In genomic region chr15:70091649-70092461, GRCh38 we compare ENCODE assay signal across 7 cellular contexts. TPM values are rescaled to one million over a fixed set of nuclear protein-coding genes. Genes with fewer than 3 reads are reported as not detected.
DNase-seq lines count a peak whose midpoint lies in the region; ATAC-seq, FAIRE-seq and TF ChIP-seq lines count a peak whose summit lies in the region.

No MANE protein-coding gene starts in this region.

- DNase-seq in PC-9 (peak; percentile 62 to 88), erythroblast (lab: John Stamatoyannopoulos, UW) (peak; percentile 59 to 82), small intestine (peak; percentile 87)

- H3K27ac ChIP-seq in PC-9 (0 out of 2 replicates have a peak overlapping the region, but pooled peaks have one; percentile 82), small intestine (ENCODE audit: low read depth in 1 of 2, low read length in 1 of 2) (peak overlapping the region; percentile 71 to 75)

- TF ChIP-seq CTCF in Loucy (conservative IDR thresholded peaks at IDR 0.05; ENCODE audit: low read length) (no peak), PC-9 (conservative IDR thresholded peaks at IDR 0.05) (no peak)

- H3K36me3 ChIP-seq in Loucy (ENCODE audit: insufficient read depth, low read length) (peaks cover 45% of the 10 kb centered on the region; the same call in 1 of the 2 replicates), PC-9 (ENCODE audit: low read depth) (peaks cover 14% of the 10 kb centered on the region; the same call in 1 of the 2 replicates), small intestine (ENCODE audit: control insufficient read depth in 2 of 2, insufficient read depth in 2 of 2, low read length in 2 of 2) (peaks cover 0 to 6% of the 10 kb centered on the region in 2 donors)

- no peak for ATAC-seq in GM21515 (IDR thresholded peaks at IDR 0.05; ENCODE audit: unreplicated experiment)
- ATAC-seq in GM18505 (IDR thresholded peaks at IDR 0.05; ENCODE audit: unreplicated experiment) = no peak
- ATAC-seq in HG03432 (IDR thresholded peaks at IDR 0.05; ENCODE audit: unreplicated experiment) = no peak

- peak overlapping the region; percentile 96 for H3K4me2 ChIP-seq in Loucy (ENCODE audit: low read depth, low read length, poor library complexity, severe bottlenecking)
- peak overlapping the region; percentile 91 for H3K4me2 ChIP-seq in PC-9

- H3F3A ChIP-seq in Loucy (ENCODE audit: low read depth) (no peaks in the 10 kb centered on the region), PC-9 (ENCODE audit: insufficient read depth, low read depth) (peaks cover 26% of the 10 kb centered on the region)

- H3K4me3 ChIP-seq in Loucy (ENCODE audit: low read length, poor library complexity, severe bottlenecking) = peak overlapping the region; percentile 87
- peak overlapping the region; percentile 84; the same call in 1 of the 2 replicates for H3K4me3 ChIP-seq in PC-9
- H3K4me3 ChIP-seq in small intestine (ENCODE audit: low read depth in 1 of 2, low read length in 2 of 2) = peak overlapping the region in 1 of 2 donors; percentile 90

- H3K4me1 ChIP-seq in Loucy (ENCODE audit: insufficient read depth, low read length, poor library complexity, severe bottlenecking) (peaks cover 70% of the 10 kb centered on the region), PC-9 (replicated peaks; ENCODE audit: insufficient read depth) (peaks cover 43% of the 10 kb centered on the region), small intestine (ENCODE audit: control insufficient read depth in 2 of 2, insufficient read depth in 1 of 2, low read depth in 1 of 2, low read length in 1 of 2) (peaks cover 9 to 36% of the 10 kb centered on the region in 2 donors)

- H3K27me3 ChIP-seq in Loucy (ENCODE audit: insufficient read depth, low read length, poor library complexity, severe bottlenecking) (no peaks in the 10 kb centered on the region), PC-9 (ENCODE audit: insufficient read depth, low read depth) (no peaks in the 10 kb centered on the region), small intestine (ENCODE audit: control insufficient read depth in 2 of 2, insufficient read depth in 2 of 2, low read length in 2 of 2) (no peaks in the 10 kb centered on the region)

- H3K79me2 ChIP-seq in Loucy (ENCODE audit: insufficient read depth, low read length) (peaks cover 99% of the 10 kb centered on the region), PC-9 (ENCODE audit: low read depth) (peaks cover 85% of the 10 kb centered on the region)

- H3K9me3 ChIP-seq in Loucy (ENCODE audit: insufficient read depth, low read depth, low read length) (no peaks in the 10 kb centered on the region), PC-9 (ENCODE audit: insufficient read depth, low read depth) (no peaks in the 10 kb centered on the region), small intestine (ENCODE audit: control insufficient read depth, low read depth) (no peaks in the 10 kb centered on the region)

- no peak for FAIRE-seq in small intestine (lab: Jason Lieb, UNC)

- 13 to 54% (median 31%) methylated on average over 12 of the region's 12 CpGs for WGBS in small intestine, 3 donors

- H2AFZ ChIP-seq in Loucy (ENCODE audit: low read length) (no peak overlapping the region), PC-9 (no peak overlapping the region)

- H4K20me1 ChIP-seq in Loucy (ENCODE audit: insufficient read depth, low read length, poor library complexity, severe bottlenecking) (peaks cover 96% of the 10 kb centered on the region), PC-9 (ENCODE audit: insufficient read depth) (peaks cover 57% of the 10 kb centered on the region)

- CTCF ChIA-PET in PC-9 (lab: Charles Lee) = interaction anchor here (0.6 kb wide), 2 partner anchors 35 to 179 kb away, joined by 3 read pairs; no protein-coding TSS in a partner anchor

- no TSS peak for BruUV-seq in PC-9 (replicated peaks; lab: Mats Ljungman, UMichigan)

- intact Hi-C loops in PC-9 (cut with micrococcal nuclease; ENCODE audit: unreplicated experiment) = loop anchor here (2.0 to 10.0 kb wide), 9 partner anchors 95 to 553 kb away; no protein-coding TSS in a partner anchor

- peak; percentile 37 for TF ChIP-seq POLR2A in erythroblast (IDR thresholded peaks at IDR 0.05; ENCODE audit: low read length)
- no peak for TF ChIP-seq POLR2A in GM18505 (IDR thresholded peaks at IDR 0.05; ENCODE audit: borderline replicate concordance, extremely low read depth, insufficient read depth, insufficient read length)

- POLR2A ChIA-PET in PC-9 (lab: Charles Lee; ENCODE audit: unreplicated experiment) = interaction anchor here (0.5 kb wide), 1 partner anchor 94 kb away, joined by 3 read pairs; no protein-coding TSS in a partner anchor

- H3K9me2 ChIP-seq in Loucy (replicated peaks; ENCODE audit: low read depth, low read length) = no peaks in the 10 kb centered on the region
- H3K9me2 ChIP-seq in PC-9 (ENCODE audit: insufficient read depth) = no peaks in the 10 kb centered on the region

- H3K9ac ChIP-seq in Loucy (ENCODE audit: low read depth, low read length, poor library complexity, severe bottlenecking) = peak overlapping the region; percentile 93

RNA-seq across cellular contexts. Expression of gene TLE3, which starts 5.9 kb away (rescaled TPM):
- 51.3 and 72.4 TPM in 2 replicates for total RNA-seq in PC-9 (2021)
- 10 to 100 TPM; 14.3 to 22.2 (median 14.6) TPM for polyA plus RNA-seq in small intestine
